ENCODE assay signal across 8 cellular contexts in the genomic region with DNA sequence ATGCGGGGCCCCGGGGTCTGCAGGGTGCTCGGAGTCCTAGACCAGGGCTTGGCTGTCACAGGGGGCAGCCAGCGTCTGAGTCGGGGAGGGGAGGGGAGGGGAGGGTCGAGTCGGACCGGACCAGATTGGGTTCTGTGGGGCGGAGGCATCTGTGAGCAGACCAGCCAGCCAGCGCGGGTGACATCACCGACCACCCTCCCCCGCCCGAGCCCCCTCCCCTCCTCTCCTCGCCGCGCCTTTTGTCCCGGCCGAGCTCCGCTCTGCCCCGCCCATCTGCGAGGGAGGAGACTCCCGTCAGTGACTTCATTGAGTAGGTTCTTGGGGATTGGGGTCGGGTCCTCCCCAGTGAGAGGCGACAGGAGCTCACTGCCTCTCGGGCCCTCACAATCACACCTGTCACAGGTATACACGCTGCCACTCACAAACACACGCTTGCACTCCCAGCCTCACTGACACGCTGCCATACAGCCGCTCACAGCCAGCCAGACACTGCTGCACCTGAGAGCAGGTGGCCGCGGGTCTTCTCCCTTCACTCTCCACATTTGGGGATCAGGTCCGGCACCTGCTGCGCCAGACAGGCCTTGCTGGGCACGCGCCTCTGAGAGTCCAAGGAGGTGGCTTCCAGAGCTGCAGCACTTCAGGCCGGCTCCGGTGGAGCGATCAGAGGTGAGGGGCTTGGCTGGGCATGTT. TPM values are rescaled to one million over a fixed set of nuclear protein-coding genes. Genes with fewer than 3 reads are reported as not detected.
DNase-seq lines count a peak whose midpoint lies in the region; ATAC-seq and TF ChIP-seq lines count a peak whose summit lies in the region.

No MANE protein-coding gene starts in this region.

- H3K9me3 ChIP-seq in KOPT-K1 (ENCODE audit: insufficient read depth, low read length, poor library complexity, severe bottlenecking) (no peaks in the 10 kb centered on the region), ectodermal cell (ENCODE audit: control insufficient read depth, low read length) (no peaks in the 10 kb centered on the region), lower lobe of right lung (no peaks in the 10 kb centered on the region)

- peak overlapping the region; percentile 42 for H3K27ac ChIP-seq in KOPT-K1 (ENCODE audit: low read depth, low read length, poor library complexity, severe bottlenecking)
- peak overlapping the region; percentile 91 for H3K27ac ChIP-seq in ectodermal cell (ENCODE audit: insufficient read depth, low read depth, low read length, poor library complexity, severe bottlenecking)
- peak overlapping the region; percentile 84 for H3K27ac ChIP-seq in lower lobe of right lung

- H3K36me3 ChIP-seq in KOPT-K1 (ENCODE audit: insufficient read depth, low read length) (no peaks in the 10 kb centered on the region), ectodermal cell (ENCODE audit: control insufficient read depth, insufficient read depth, low read length) (no peaks in the 10 kb centered on the region), lower lobe of right lung (no peaks in the 10 kb centered on the region)

- intact Hi-C loops in lower lobe of right lung (cut with DNase I): no loop called here

- H3K27me3 Mint-ChIP-seq in stimulated activated memory B cell treated with anti-CD40 and anti-IgM and Interleukin-4, amounts not matched to agents 10 μg/mL and 1 μg/mL and 100 μg/mL, for 72 hours: peaks cover 9% of the 10 kb centered on the region

- H3K27ac Mint-ChIP-seq in stimulated activated memory B cell treated with anti-CD40 and anti-IgM and Interleukin-4, amounts not matched to agents 10 μg/mL and 1 μg/mL and 100 μg/mL, for 72 hours: peak overlapping the region; percentile 81

- DNase-seq in DMS79 treated with DMSO at 0.1 percent for 48 hours (lab: John Stamatoyannopoulos, UW) (peak; percentile 60), lower lobe of right lung (peak; percentile 69), HK-2 (ENCODE audit: unreplicated experiment) (no peak)

- H3K4me3 ChIP-seq in WI38 (ENCODE audit: low read depth, low read length): peak overlapping the region; percentile 90
- H3K4me3 ChIP-seq in ectodermal cell (ENCODE audit: insufficient read depth, low read depth, low read length): peak overlapping the region; percentile 65
- peak overlapping the region; percentile 79 for H3K4me3 ChIP-seq in lower lobe of right lung

- peaks cover 76% of the 10 kb centered on the region for H3K4me1 Mint-ChIP-seq in stimulated activated memory B cell treated with anti-CD40 and anti-IgM and Interleukin-4, amounts not matched to agents 10 μg/mL and 1 μg/mL and 100 μg/mL, for 72 hours

- H3K9me3 Mint-ChIP-seq in stimulated activated memory B cell treated with anti-CD40 and anti-IgM and Interleukin-4, amounts not matched to agents 10 μg/mL and 1 μg/mL and 100 μg/mL, for 72 hours: no peaks in the 10 kb centered on the region

- peaks cover 53% of the 10 kb centered on the region for H3K4me1 ChIP-seq in ectodermal cell (ENCODE audit: control insufficient read depth, insufficient read depth, low read length)
- H3K4me1 ChIP-seq in lower lobe of right lung: peaks cover 46% of the 10 kb centered on the region

- peak overlapping the region; percentile 83 for H3K4me3 Mint-ChIP-seq in stimulated activated memory B cell treated with anti-CD40 and anti-IgM and Interleukin-4, amounts not matched to agents 10 μg/mL and 1 μg/mL and 100 μg/mL, for 72 hours

- H3K36me3 Mint-ChIP-seq in stimulated activated memory B cell treated with anti-CD40 and anti-IgM and Interleukin-4, amounts not matched to agents 10 μg/mL and 1 μg/mL and 100 μg/mL, for 72 hours: no peaks in the 10 kb centered on the region

- no peak for TF ChIP-seq CTCF in WI38 (IDR thresholded peaks at IDR 0.05; ENCODE audit: low read depth, low read length)
- no peak for TF ChIP-seq CTCF in lower lobe of right lung (IDR thresholded peaks at IDR 0.05)

- WGBS in ectodermal cell, 2 experiments: 0 to 1% methylated on average over 39 of the region's 39 CpGs

- ATAC-seq in lower lobe of right lung (peak; percentile 22 to 46), GM18873 (IDR thresholded peaks at IDR 0.05; ENCODE audit: low FRiP score, unreplicated experiment) (no peak)
- no peak for ATAC-seq in stimulated activated memory B cell treated with anti-CD40 and anti-IgM and Interleukin-4, amounts not matched to agents 10 μg/mL and 1 μg/mL and 100 μg/mL, for 72 hours

- no peaks in the 10 kb centered on the region for H3K27me3 ChIP-seq in ectodermal cell (ENCODE audit: control insufficient read depth, insufficient read depth, low read length, poor library complexity, severe bottlenecking)
- no peaks in the 10 kb centered on the region for H3K27me3 ChIP-seq in lower lobe of right lung (ENCODE audit: low read depth)

RNA-seq across cellular contexts. Expression of gene DNAJB5, which starts 0.5 kb away (rescaled TPM):
- polyA plus RNA-seq in ectodermal cell (2013, experiment 1 of 4): 41.8 TPM
- polyA plus RNA-seq in ectodermal cell (2013, experiment 2 of 4): 29.6 TPM
- polyA plus RNA-seq in ectodermal cell (2013, experiment 3 of 4): 29.1 TPM
- polyA plus RNA-seq in ectodermal cell (2013, experiment 4 of 4): 31.3 TPM
- total RNA-seq in lower lobe of right lung: 6.0 TPM

RNA-seq across cellular contexts. Expression of gene PHF24, which starts 32.0 kb away (rescaled TPM):
- 0.98 TPM for polyA plus RNA-seq in ectodermal cell (2013, experiment 1 of 4)
- 0.82 TPM for polyA plus RNA-seq in ectodermal cell (2013, experiment 2 of 4)
- 0.75 TPM for polyA plus RNA-seq in ectodermal cell (2013, experiment 3 of 4)
- polyA plus RNA-seq in ectodermal cell (2013, experiment 4 of 4): 0.93 TPM
- total RNA-seq in lower lobe of right lung: 1.3 TPM

Comparison
In these comparisons a context has a peak if more than half of its experiments do, and no peak if none do; other contexts are left out.
1. ATAC-seq: peak in lower lobe of right lung (2 of 2); none in stimulated activated memory B cell treated with anti-CD40 and anti-IgM and Interleukin-4, amounts not matched to agents 10 μg/mL and 1 μg/mL and 100 μg/mL, for 72 hours (single experiment) and GM18873 (single experiment).
2. Peak in every context shown above with its lines, with median percentiles within 50 percentile points of each other: H3K27ac ChIP-seq and H3K4me3 ChIP-seq.